Comparison of ENCODE assay signal across 11 cellular contexts in genomic region chr18:21330122-21330701, GRCh38.
DNase-seq lines count a peak whose midpoint lies in the region; ATAC-seq and TF ChIP-seq lines count a peak whose summit lies in the region.
"Had no signal": no experiment of that assay in that cellular context is flagged by ENCODE, and none has a peak within 500 bp of the region (broad histone marks: within the 10 kb centered on the region; RNA-seq: fewer than 3 reads in every experiment).

No MANE protein-coding gene starts in this region.

- no peaks in the 10 kb centered on the region for H3K9me3 ChIP-seq in mucosa of descending colon
- H3K9me3 ChIP-seq: BE2C had no signal

- no peaks in the 10 kb centered on the region for H3K36me3 ChIP-seq in mucosa of descending colon (ENCODE audit: low read depth)
- H3K36me3 ChIP-seq: BE2C had no signal

- intact Hi-C loops in mucosa of descending colon (cut with DNase I, micrococcal nuclease) = no loop called here

- H3K4me3 ChIP-seq in AG10803 (ENCODE audit: low read length) = no peak overlapping the region
- H3K4me3 ChIP-seq in epithelial cell of esophagus (ENCODE audit: low read length) = no peak overlapping the region
- H3K4me3 ChIP-seq in mucosa of descending colon = no peak overlapping the region

- DNase-seq in AG10803 (ENCODE audit: low read depth) = peak; percentile 84
- peak; percentile 89 for DNase-seq in LoVo (ENCODE audit: low spot score)
- DNase-seq in epithelial cell of esophagus (ENCODE audit: low read depth) = peak; percentile 50
- peak in 1 of 3 donors; percentile 2 for DNase-seq in mucosa of descending colon
- no peak for DNase-seq in NCI-H1417 (lab: John Stamatoyannopoulos, UW)
- DNase-seq: activated CD8-positive, alpha-beta memory T cell treated with anti-CD3 and anti-CD28 coated beads for 24 hours; BE2C; kidney had no signal

- ATAC-seq in mucosa of descending colon (peak; percentile 71), HG03108 (IDR thresholded peaks at IDR 0.05; ENCODE audit: unreplicated experiment) (no peak), HG03571 (IDR thresholded peaks at IDR 0.05; ENCODE audit: unreplicated experiment) (no peak), GM19467 (IDR thresholded peaks at IDR 0.05; ENCODE audit: unreplicated experiment) (no peak)

- H3K4me1 ChIP-seq in mucosa of descending colon (ENCODE audit: low read depth) = no peaks in the 10 kb centered on the region
- H3K4me1 ChIP-seq: BE2C had no signal

- TF ChIP-seq CTCF in AG10803 (conservative IDR thresholded peaks at IDR 0.05; ENCODE audit: low read length) (no peak), epithelial cell of esophagus (IDR thresholded peaks at IDR 0.05; ENCODE audit: insufficient read depth, low read depth, low read length, missing control alignments) (no peak), mucosa of descending colon (IDR thresholded peaks at IDR 0.05) (no peak)

Comparison
In these comparisons a context has a peak if more than half of its experiments do, and no peak if none do; other contexts are left out.
1. DNase-seq: peak in AG10803 (single experiment), LoVo (single experiment) and epithelial cell of esophagus (single experiment); none in NCI-H1417 (0 of 3).